ENCODE assay signal across 8 cellular contexts in genomic region chr19:18223860-18224524, GRCh38. TPM values are rescaled to one million over a fixed set of nuclear protein-coding genes. Genes with fewer than 3 reads are reported as not detected.
DNase-seq lines count a peak whose midpoint lies in the region; ATAC-seq, FAIRE-seq and TF ChIP-seq lines count a peak whose summit lies in the region.

No MANE protein-coding gene starts in this region.

- H3K9me3 ChIP-seq in pancreas, result no peaks in the 10 kb centered on the region

- intact Hi-C loops in pancreas (cut with DNase I), result no loop called here

- peaks cover 0 to 4% (median 4%) of the 10 kb centered on the region in 3 donors for H3K4me1 ChIP-seq in pancreas

- no peak for FAIRE-seq in pancreas (lab: Jason Lieb, UNC)

- ATAC-seq in pancreas (peak; percentile 3 to 11 (median 7)), HG03135 (IDR thresholded peaks at IDR 0.05; ENCODE audit: unreplicated experiment) (no peak), HG02884 (IDR thresholded peaks at IDR 0.05; ENCODE audit: unreplicated experiment) (no peak)

- H3K36me3 ChIP-seq in pancreas, result no peaks in the 10 kb centered on the region

- 6 to 7% methylated on average over 37 to 39 of the region's 39 CpGs for WGBS in pancreas, 2 donors

- peak; percentile 66 for DNase-seq in activated CD4-positive, CD25-positive, alpha-beta regulatory T cell treated with anti-CD3 and anti-CD28 coated beads, Interleukin-2, amount 50 U/mL, for 72 hours
- DNase-seq in activated CD4-positive, CD25-positive, alpha-beta regulatory T cell (lab: John Stamatoyannopoulos, UW), result no peak
- DNase-seq in NCI-H146 (lab: John Stamatoyannopoulos, UW) (peak; percentile 66), activated T-cell treated with anti-CD3 and anti-CD28 coated beads for 48 hours (ENCODE audit: low read depth) (peak; percentile 54), germinal center (ENCODE audit: low spot score) (peak; percentile 71), pancreas (peak in 5 of 6 donors; percentile 36 to 80 (median 66))

- no peak for TF ChIP-seq CTCF in pancreas (IDR thresholded peaks at IDR 0.05)

- no peaks in the 10 kb centered on the region for H3K27me3 ChIP-seq in pancreas

- peak overlapping the region in 3 of 4 donors; percentile 26 to 43 (median 29) for H3K4me3 ChIP-seq in pancreas

- H3K27ac ChIP-seq in pancreas, result no peak overlapping the region

RNA-seq across cellular contexts. Expression of gene PDE4C, which starts 2.2 kb away (rescaled TPM):
- under 1 TPM in 5 of 6 donors, not detected in 1; 0.12 to 0.59 (median 0.37) TPM for total RNA-seq in pancreas
- 1 to 10 TPM in 1 of 2 donors, under 1 TPM in 1; 0.16 to 1.3 TPM for polyA plus RNA-seq in pancreas

RNA-seq across cellular contexts. Expression of gene RAB3A, which starts 20.1 kb away (rescaled TPM):
- total RNA-seq in pancreas, result 1 to 10 TPM in 5 of 6 donors, under 1 TPM in 1; 0.79 to 2.6 (median 1.6) TPM
- 1 to 10 TPM; 2.3 to 4.4 TPM for polyA plus RNA-seq in pancreas

RNA-seq across cellular contexts. Expression of gene MPV17L2, which starts 31.0 kb away (rescaled TPM):
- total RNA-seq in pancreas, result 1 to 10 TPM; 2.8 to 6.2 (median 4.0) TPM
- polyA plus RNA-seq in pancreas, result 10 to 100 TPM in 1 of 2 donors, 1 to 10 TPM in 1; 9.9 to 10.4 TPM

RNA-seq across cellular contexts. Expression of gene IQCN, which starts 50.3 kb away (rescaled TPM):
- total RNA-seq in pancreas, result 1 to 10 TPM; 1.0 to 5.6 (median 1.6) TPM
- 10 to 100 TPM; 14.7 to 25.3 TPM for polyA plus RNA-seq in pancreas

RNA-seq across cellular contexts. Expression of gene IFI30, which starts 50.4 kb away (rescaled TPM):
- total RNA-seq in pancreas, result 100 to 1,000 TPM in 1 of 6 donors, 10 to 100 TPM in 5; 12.2 to 108 (median 23.2) TPM
- polyA plus RNA-seq in pancreas, result 10 to 100 TPM; 21.4 to 22.2 TPM

Comparison
In these comparisons a context has a peak if more than half of its experiments do, and no peak if none do; other contexts are left out.
1. DNase-seq: peak in activated CD4-positive, CD25-positive, alpha-beta regulatory T cell treated with anti-CD3 and anti-CD28 coated beads, Interleukin-2, amount 50 U/mL, for 72 hours (single experiment), NCI-H146 (single experiment), activated T-cell treated with anti-CD3 and anti-CD28 coated beads for 48 hours (single experiment), germinal center (single experiment) and pancreas (5 of 6); none in activated CD4-positive, CD25-positive, alpha-beta regulatory T cell (0 of 4).
2. ATAC-seq: peak in pancreas (4 of 4); none in HG03135 (single experiment) and HG02884 (single experiment).